Comparison of ENCODE assay signal across 38 cellular contexts in genomic region chr12:100388382-100388781, GRCh38. TPM values are rescaled to one million over a fixed set of nuclear protein-coding genes. Genes with fewer than 3 reads are reported as not detected.
"Had no signal": no experiment of that assay in that cellular context is flagged by ENCODE, and none has a peak within 500 bp of the region (broad histone marks: within the 10 kb centered on the region; RNA-seq: fewer than 3 reads in every experiment).

No MANE protein-coding gene starts in this region.

- H3K4me3 ChIP-seq: adrenal gland, ascending aorta, body of pancreas, breast epithelium, cardiac muscle cell had no signal

- FAIRE-seq: astrocyte, bronchial epithelial cell had no signal

- H3K27me3 ChIP-seq: adrenal gland, ascending aorta, body of pancreas, brain microvascular endothelial cell, breast epithelium, cardiac muscle cell had no signal

- DNase-seq: activated effector memory CD4-positive, alpha-beta T cell treated with anti-CD3 and anti-CD28 coated beads, Interleukin-2, amount 50 U/mL, for 16 hours; activated effector memory CD4-positive, alpha-beta T cell treated with Interleukin-2 at 50 U/mL for 16 hours; activated gamma-delta T cell; activated gamma-delta T cell treated with Interleukin-2 at 50 U/mL for 16 hours; activated naive CD4-positive, alpha-beta T cell; activated naive CD4-positive, alpha-beta T cell treated with anti-CD3 and anti-CD28 coated beads for 36 hours; activated naive CD4-positive, alpha-beta T cell treated with anti-CD3 and anti-CD28 coated beads, Interleukin-2, amount 10 ng/mL, durations not matched to agents 7 days and 5 days; activated naive CD4-positive, alpha-beta T cell treated with anti-CD3 and anti-CD28 coated beads, Interleukin-2, amount 50 U/mL, for 16 hours; activated naive CD4-positive, alpha-beta T cell treated with Interleukin-2 at 50 U/mL for 16 hours; activated naive CD8-positive, alpha-beta T cell treated with anti-CD3 and anti-CD28 coated beads for 36 hours; activated naive CD8-positive, alpha-beta T cell treated with anti-CD3 and anti-CD28 coated beads, Interleukin-2, amount 10 ng/mL, durations not matched to agents 7 days and 5 days; activated naive CD8-positive, alpha-beta T cell treated with anti-CD3 and anti-CD28 coated beads, Interleukin-2, amount 50 U/mL, for 24 hours; activated T-cell treated with anti-CD3 and anti-CD28 coated beads, Interleukin-2, amount 50 U/mL, for 1 hour; activated T-cell treated with anti-CD3 and anti-CD28 coated beads, Interleukin-2, amount 50 U/mL, for 24 hours; activated T-cell treated with anti-CD3 and anti-CD28 coated beads, Interleukin-2, amount 50 U/mL, for 4 hours; activated T-cell treated with anti-CD3 and anti-CD28 coated beads, Interleukin-2, amount 50 U/mL, for 48 hours; activated T-cell treated with anti-CD3 and anti-CD28 coated beads, Interleukin-2, amount 50 U/mL, for 72 hours; adrenal gland; amniotic stem cell; amygdala; anterior cingulate cortex; aorta; body of pancreas; brain microvascular endothelial cell; caudate nucleus; central memory CD4-positive, alpha-beta T cell; cerebellar nuclear complex had no signal

- ATAC-seq: activated naive CD4-positive, alpha-beta T cell treated with anti-CD3 and anti-CD28 coated beads, Interleukin-2, amount 50 U/mL, for 72 hours; activated naive CD8-positive, alpha-beta T cell treated with anti-CD3 and anti-CD28 coated beads, Interleukin-2, amount 50 U/mL, for 24 hours; activated T-cell treated with anti-CD3 and anti-CD28 coated beads, Interleukin-2, amount 50 U/mL, for 4 hours; activated T-cell treated with anti-CD3 and anti-CD28 coated beads, Interleukin-2, amount 50 U/mL, for 72 hours; activated T-helper 17 cell treated with anti-CD3 and anti-CD28 coated beads, Interleukin-2, amount 50 U/mL, for 72 hours; body of pancreas had no signal

- H3K36me3 ChIP-seq: adrenal gland, ascending aorta, brain microvascular endothelial cell, breast epithelium, cardiac muscle cell had no signal

- H3K9me3 ChIP-seq: adrenal gland, ascending aorta, body of pancreas, breast epithelium had no signal

- H3K4me1 ChIP-seq: adrenal gland, ascending aorta, body of pancreas, breast epithelium had no signal

- H3K27ac ChIP-seq: adrenal gland, ascending aorta, body of pancreas, brain microvascular endothelial cell, breast epithelium, cardiac muscle cell had no signal

RNA-seq across cellular contexts. Expression of gene SLC17A8, which starts 31.5 kb away (rescaled TPM):
- total RNA-seq: activated naive CD4-positive, alpha-beta T cell treated with anti-CD3 and anti-CD28 coated beads for 36 hours; activated naive CD4-positive, alpha-beta T cell treated with anti-CD3 and anti-CD28 coated beads, Interleukin-2, amount 50 U/mL, for 72 hours; activated naive CD8-positive, alpha-beta T cell treated with anti-CD3 and anti-CD28 coated beads for 36 hours; activated naive CD8-positive, alpha-beta T cell treated with anti-CD3 and anti-CD28 coated beads, Interleukin-2, amount 10 ng/mL, durations not matched to agents 7 days and 5 days; activated T-cell treated with anti-CD3 and anti-CD28 coated beads, Interleukin-2, amount 50 U/mL, for 4 hours; activated T-cell treated with anti-CD3 and anti-CD28 coated beads, Interleukin-2, amount 50 U/mL, for 72 hours; activated T-helper 1 cell treated with anti-CD3 and anti-CD28 coated beads, Interleukin-12 subunit alpha, Interleukin-12 subunit beta, Interleukin-2, Interleukin-4 antibody, amounts not matched to agents 30 ng/mL and 10 ng/mL and 1 ng/mL, durations not matched to agents 14 hours and 24 hours and 36 hours; activated T-helper 17 cell treated with anti-CD3 and anti-CD28 coated beads, Interleukin-2, amount 50 U/mL, for 72 hours; activated T-helper 2 cell treated with anti-CD3 and anti-CD28 coated beads, Interferon-gamma antibody, Interleukin-2, Interleukin-4, amounts not matched to agents 10 μg/mL and 5 μg/mL and 100 μg/mL, durations not matched to agents 14 hours and 24 hours and 36 hours; aorta; ascending aorta; astrocyte; body of pancreas; breast epithelium; bronchial epithelial cell; cardiac muscle cell; cardiac septum; chondrocyte had no signal
- polyA plus RNA-seq: aorta, cardiac muscle cell had no signal
